In the genomic region with DNA sequence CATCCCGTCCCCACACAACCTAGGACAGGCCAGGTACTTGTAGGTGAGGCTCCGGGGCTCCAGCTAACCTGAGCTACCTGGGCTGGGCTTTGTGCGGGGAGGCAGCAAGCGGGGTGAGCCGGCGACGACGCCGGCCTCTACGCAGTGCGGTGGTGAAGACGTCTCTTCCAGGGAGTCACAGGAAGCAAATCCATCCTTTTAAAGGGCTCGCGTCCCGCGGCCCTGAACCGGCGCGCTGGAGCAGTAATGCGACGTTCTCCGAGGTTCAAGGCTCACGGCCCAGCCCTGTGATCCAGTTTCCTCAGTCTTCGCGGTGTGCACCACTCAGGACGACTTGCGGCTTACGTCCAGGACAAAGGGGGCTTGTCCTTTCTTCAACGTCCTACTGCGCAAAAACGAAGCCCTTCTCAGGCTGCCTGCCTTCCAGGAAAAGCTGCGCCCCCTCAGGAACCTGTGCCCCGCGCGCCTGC, we compare ENCODE assay signal across 1 cellular context.
TF ChIP-seq lines count a peak whose summit lies in the region.

No MANE protein-coding gene starts in this region.

TF ChIP-seq in K562, 482 proteins besides CTCF, POLR2A, EP300 and RAD21 (continued from another document and continues in another):
- TF ChIP-seq, protein P1, sequence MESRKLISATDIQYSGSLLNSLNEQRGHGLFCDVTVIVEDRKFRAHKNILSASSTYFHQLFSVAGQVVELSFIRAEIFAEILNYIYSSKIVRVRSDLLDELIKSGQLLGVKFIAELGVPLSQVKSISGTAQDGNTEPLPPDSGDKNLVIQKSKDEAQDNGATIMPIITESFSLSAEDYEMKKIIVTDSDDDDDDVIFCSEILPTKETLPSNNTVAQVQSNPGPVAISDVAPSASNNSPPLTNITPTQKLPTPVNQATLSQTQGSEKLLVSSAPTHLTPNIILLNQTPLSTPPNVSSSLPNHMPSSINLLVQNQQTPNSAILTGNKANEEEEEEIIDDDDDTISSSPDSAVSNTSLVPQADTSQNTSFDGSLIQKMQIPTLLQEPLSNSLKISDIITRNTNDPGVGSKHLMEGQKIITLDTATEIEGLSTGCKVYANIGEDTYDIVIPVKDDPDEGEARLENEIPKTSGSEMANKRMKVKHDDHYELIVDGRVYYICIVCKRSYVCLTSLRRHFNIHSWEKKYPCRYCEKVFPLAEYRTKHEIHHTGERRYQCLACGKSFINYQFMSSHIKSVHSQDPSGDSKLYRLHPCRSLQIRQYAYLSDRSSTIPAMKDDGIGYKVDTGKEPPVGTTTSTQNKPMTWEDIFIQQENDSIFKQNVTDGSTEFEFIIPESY (CRISPR knock-in tag; IDR thresholded peaks at IDR 0.05), result no peak
- TF ChIP-seq ZNF124 (CRISPR knock-in tag; IDR thresholded peaks at IDR 0.05) (no peak), L3MBTL2 (IDR thresholded peaks at IDR 0.05) (no peak; the same call in 1 of the 2 replicates), SOX6 (IDR thresholded peaks at IDR 0.05) (no peak), HDAC1 (IDR thresholded peaks at IDR 0.05) (no peak), RBM25 (IDR thresholded peaks at IDR 0.05; ENCODE audit: low read depth, low read length, severe bottlenecking) (no peak), SAP30 (IDR thresholded peaks at IDR 0.05; ENCODE audit: borderline replicate concordance, insufficient read depth, low read depth, low read length, poor library complexity, severe bottlenecking) (peak; percentile 55), ATF7 (IDR thresholded peaks at IDR 0.05) (peak; percentile 60), ATF1 (CRISPR knock-in tag; IDR thresholded peaks at IDR 0.05) (no peak), ATF1 (tag; IDR thresholded peaks at IDR 0.05) (peak; percentile 52; the same call in 1 of the 2 replicates), ZNF140 (CRISPR knock-in tag; IDR thresholded peaks at IDR 0.05) (no peak), NR2C2 (CRISPR knock-in tag; IDR thresholded peaks at IDR 0.05) (no peak), NR2C2 (tag; IDR thresholded peaks at IDR 0.05) (peak; percentile 59; the same call in 1 of the 2 replicates), PTBP1 (IDR thresholded peaks at IDR 0.05; ENCODE audit: low read depth, low read length) (no peak), TCF7L2 (IDR thresholded peaks at IDR 0.05; ENCODE audit: low read depth, low read length) (no peak), PHF8 (IDR thresholded peaks at IDR 0.05; ENCODE audit: borderline replicate concordance, low read length) (peak; percentile 54; the same call in 1 of the 2 replicates)
- TF ChIP-seq, protein P2, sequence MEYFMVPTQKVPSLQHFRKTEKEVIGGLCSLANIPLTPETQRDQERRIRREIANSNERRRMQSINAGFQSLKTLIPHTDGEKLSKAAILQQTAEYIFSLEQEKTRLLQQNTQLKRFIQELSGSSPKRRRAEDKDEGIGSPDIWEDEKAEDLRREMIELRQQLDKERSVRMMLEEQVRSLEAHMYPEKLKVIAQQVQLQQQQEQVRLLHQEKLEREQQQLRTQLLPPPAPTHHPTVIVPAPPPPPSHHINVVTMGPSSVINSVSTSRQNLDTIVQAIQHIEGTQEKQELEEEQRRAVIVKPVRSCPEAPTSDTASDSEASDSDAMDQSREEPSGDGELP (CRISPR knock-in tag; IDR thresholded peaks at IDR 0.05; ENCODE audit: borderline replicate concordance), result peak; percentile 55; the same call in 1 of the 2 replicates
- TF ChIP-seq, protein P3, sequence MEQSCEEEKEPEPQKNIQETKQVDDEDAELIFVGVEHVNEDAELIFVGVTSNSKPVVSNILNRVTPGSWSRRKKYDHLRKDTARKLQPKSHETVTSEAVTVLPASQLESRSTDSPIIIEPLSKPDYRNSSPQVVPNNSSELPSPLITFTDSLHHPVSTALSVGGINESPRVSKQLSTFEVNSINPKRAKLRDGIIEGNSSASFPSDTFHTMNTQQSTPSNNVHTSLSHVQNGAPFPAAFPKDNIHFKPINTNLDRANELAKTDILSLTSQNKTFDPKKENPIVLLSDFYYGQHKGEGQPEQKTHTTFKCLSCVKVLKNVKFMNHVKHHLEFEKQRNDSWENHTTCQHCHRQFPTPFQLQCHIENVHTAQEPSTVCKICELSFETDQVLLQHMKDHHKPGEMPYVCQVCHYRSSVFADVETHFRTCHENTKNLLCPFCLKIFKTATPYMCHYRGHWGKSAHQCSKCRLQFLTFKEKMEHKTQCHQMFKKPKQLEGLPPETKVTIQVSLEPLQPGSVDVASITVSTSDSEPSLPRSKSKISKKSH (CRISPR knock-in tag; IDR thresholded peaks at IDR 0.05), result no peak
- TF ChIP-seq, protein P4, sequence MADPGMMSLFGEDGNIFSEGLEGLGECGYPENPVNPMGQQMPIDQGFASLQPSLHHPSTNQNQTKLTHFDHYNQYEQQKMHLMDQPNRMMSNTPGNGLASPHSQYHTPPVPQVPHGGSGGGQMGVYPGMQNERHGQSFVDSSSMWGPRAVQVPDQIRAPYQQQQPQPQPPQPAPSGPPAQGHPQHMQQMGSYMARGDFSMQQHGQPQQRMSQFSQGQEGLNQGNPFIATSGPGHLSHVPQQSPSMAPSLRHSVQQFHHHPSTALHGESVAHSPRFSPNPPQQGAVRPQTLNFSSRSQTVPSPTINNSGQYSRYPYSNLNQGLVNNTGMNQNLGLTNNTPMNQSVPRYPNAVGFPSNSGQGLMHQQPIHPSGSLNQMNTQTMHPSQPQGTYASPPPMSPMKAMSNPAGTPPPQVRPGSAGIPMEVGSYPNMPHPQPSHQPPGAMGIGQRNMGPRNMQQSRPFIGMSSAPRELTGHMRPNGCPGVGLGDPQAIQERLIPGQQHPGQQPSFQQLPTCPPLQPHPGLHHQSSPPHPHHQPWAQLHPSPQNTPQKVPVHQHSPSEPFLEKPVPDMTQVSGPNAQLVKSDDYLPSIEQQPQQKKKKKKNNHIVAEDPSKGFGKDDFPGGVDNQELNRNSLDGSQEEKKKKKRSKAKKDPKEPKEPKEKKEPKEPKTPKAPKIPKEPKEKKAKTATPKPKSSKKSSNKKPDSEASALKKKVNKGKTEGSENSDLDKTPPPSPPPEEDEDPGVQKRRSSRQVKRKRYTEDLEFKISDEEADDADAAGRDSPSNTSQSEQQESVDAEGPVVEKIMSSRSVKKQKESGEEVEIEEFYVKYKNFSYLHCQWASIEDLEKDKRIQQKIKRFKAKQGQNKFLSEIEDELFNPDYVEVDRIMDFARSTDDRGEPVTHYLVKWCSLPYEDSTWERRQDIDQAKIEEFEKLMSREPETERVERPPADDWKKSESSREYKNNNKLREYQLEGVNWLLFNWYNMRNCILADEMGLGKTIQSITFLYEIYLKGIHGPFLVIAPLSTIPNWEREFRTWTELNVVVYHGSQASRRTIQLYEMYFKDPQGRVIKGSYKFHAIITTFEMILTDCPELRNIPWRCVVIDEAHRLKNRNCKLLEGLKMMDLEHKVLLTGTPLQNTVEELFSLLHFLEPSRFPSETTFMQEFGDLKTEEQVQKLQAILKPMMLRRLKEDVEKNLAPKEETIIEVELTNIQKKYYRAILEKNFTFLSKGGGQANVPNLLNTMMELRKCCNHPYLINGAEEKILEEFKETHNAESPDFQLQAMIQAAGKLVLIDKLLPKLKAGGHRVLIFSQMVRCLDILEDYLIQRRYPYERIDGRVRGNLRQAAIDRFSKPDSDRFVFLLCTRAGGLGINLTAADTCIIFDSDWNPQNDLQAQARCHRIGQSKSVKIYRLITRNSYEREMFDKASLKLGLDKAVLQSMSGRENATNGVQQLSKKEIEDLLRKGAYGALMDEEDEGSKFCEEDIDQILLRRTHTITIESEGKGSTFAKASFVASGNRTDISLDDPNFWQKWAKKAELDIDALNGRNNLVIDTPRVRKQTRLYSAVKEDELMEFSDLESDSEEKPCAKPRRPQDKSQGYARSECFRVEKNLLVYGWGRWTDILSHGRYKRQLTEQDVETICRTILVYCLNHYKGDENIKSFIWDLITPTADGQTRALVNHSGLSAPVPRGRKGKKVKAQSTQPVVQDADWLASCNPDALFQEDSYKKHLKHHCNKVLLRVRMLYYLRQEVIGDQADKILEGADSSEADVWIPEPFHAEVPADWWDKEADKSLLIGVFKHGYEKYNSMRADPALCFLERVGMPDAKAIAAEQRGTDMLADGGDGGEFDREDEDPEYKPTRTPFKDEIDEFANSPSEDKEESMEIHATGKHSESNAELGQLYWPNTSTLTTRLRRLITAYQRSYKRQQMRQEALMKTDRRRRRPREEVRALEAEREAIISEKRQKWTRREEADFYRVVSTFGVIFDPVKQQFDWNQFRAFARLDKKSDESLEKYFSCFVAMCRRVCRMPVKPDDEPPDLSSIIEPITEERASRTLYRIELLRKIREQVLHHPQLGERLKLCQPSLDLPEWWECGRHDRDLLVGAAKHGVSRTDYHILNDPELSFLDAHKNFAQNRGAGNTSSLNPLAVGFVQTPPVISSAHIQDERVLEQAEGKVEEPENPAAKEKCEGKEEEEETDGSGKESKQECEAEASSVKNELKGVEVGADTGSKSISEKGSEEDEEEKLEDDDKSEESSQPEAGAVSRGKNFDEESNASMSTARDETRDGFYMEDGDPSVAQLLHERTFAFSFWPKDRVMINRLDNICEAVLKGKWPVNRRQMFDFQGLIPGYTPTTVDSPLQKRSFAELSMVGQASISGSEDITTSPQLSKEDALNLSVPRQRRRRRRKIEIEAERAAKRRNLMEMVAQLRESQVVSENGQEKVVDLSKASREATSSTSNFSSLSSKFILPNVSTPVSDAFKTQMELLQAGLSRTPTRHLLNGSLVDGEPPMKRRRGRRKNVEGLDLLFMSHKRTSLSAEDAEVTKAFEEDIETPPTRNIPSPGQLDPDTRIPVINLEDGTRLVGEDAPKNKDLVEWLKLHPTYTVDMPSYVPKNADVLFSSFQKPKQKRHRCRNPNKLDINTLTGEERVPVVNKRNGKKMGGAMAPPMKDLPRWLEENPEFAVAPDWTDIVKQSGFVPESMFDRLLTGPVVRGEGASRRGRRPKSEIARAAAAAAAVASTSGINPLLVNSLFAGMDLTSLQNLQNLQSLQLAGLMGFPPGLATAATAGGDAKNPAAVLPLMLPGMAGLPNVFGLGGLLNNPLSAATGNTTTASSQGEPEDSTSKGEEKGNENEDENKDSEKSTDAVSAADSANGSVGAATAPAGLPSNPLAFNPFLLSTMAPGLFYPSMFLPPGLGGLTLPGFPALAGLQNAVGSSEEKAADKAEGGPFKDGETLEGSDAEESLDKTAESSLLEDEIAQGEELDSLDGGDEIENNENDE (IDR thresholded peaks at IDR 0.05; ENCODE audit: low read depth, low read length), result no peak
- TF ChIP-seq, protein P5, sequence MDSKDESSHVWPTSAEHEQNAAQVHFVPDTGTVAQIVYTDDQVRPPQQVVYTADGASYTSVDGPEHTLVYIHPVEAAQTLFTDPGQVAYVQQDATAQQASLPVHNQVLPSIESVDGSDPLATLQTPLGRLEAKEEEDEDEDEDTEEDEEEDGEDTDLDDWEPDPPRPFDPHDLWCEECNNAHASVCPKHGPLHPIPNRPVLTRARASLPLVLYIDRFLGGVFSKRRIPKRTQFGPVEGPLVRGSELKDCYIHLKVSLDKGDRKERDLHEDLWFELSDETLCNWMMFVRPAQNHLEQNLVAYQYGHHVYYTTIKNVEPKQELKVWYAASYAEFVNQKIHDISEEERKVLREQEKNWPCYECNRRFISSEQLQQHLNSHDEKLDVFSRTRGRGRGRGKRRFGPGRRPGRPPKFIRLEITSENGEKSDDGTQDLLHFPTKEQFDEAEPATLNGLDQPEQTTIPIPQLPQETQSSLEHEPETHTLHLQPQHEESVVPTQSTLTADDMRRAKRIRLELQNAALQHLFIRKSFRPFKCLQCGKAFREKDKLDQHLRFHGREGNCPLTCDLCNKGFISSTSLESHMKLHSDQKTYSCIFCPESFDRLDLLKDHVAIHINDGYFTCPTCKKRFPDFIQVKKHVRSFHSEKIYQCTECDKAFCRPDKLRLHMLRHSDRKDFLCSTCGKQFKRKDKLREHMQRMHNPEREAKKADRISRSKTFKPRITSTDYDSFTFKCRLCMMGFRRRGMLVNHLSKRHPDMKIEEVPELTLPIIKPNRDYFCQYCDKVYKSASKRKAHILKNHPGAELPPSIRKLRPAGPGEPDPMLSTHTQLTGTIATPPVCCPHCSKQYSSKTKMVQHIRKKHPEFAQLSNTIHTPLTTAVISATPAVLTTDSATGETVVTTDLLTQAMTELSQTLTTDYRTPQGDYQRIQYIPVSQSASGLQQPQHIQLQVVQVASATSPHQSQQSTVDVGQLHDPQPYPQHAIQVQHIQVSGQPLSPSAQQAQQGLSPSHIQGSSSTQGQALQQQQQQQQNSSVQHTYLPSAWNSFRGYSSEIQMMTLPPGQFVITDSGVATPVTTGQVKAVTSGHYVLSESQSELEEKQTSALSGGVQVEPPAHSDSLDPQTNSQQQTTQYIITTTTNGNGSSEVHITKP (IDR thresholded peaks at IDR 0.05; ENCODE audit: partially characterized antibody), result peak; percentile 94
- TF ChIP-seq, protein P6, sequence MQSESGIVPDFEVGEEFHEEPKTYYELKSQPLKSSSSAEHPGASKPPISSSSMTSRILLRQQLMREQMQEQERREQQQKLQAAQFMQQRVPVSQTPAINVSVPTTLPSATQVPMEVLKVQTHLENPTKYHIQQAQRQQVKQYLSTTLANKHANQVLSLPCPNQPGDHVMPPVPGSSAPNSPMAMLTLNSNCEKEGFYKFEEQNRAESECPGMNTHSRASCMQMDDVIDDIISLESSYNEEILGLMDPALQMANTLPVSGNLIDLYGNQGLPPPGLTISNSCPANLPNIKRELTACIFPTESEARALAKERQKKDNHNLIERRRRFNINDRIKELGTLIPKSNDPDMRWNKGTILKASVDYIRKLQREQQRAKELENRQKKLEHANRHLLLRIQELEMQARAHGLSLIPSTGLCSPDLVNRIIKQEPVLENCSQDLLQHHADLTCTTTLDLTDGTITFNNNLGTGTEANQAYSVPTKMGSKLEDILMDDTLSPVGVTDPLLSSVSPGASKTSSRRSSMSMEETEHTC (IDR thresholded peaks at IDR 0.05), result no peak
- TF ChIP-seq, protein P7, sequence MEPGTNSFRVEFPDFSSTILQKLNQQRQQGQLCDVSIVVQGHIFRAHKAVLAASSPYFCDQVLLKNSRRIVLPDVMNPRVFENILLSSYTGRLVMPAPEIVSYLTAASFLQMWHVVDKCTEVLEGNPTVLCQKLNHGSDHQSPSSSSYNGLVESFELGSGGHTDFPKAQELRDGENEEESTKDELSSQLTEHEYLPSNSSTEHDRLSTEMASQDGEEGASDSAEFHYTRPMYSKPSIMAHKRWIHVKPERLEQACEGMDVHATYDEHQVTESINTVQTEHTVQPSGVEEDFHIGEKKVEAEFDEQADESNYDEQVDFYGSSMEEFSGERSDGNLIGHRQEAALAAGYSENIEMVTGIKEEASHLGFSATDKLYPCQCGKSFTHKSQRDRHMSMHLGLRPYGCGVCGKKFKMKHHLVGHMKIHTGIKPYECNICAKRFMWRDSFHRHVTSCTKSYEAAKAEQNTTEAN (CRISPR knock-in tag; IDR thresholded peaks at IDR 0.05), result 0 out of 2 replicates have a peak, but pooled peaks have one; percentile 35
